Comparison of ENCODE assay signal across 7 cellular contexts in the genomic region with DNA sequence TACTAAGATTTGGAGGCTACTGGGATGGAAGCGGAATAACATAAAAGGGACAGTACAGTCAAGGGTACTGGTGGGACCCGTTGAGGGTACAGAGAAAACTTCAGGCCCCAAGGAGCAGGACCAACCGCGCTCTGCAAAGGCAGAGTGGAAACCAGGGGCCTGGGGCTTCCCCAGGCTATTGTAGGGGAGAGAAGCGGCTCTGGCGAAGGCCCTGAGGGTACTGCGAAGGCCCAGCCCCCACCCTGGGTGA. TPM values are rescaled to one million over a fixed set of nuclear protein-coding genes. Genes with fewer than 3 reads are reported as not detected.
DNase-seq lines count a peak whose midpoint lies in the region; ATAC-seq, FAIRE-seq and TF ChIP-seq lines count a peak whose summit lies in the region.
"Had no signal": no experiment of that assay in that cellular context is flagged by ENCODE, and none has a peak within 500 bp of the region (broad histone marks: within the 10 kb centered on the region; RNA-seq: fewer than 3 reads in every experiment).

No MANE protein-coding gene starts in this region.

- peak overlapping the region; percentile 88 for H3K4me2 ChIP-seq in PC-3 (ENCODE audit: low read length)
- peak overlapping the region; percentile 84 to 90 for H3K4me2 ChIP-seq in H1 (ENCODE audit: insufficient read depth in 1 of 2, low read depth in 2 of 2, low read length in 2 of 2)

- no peak overlapping the region for H2BK120ac ChIP-seq in H1 (replicated peaks; ENCODE audit: low read depth, low read length)

- H3K27ac ChIP-seq in PC-3 (ENCODE audit: low read length) (peak overlapping the region; percentile 87), H1 (ENCODE audit: low read depth, low read length) (peak overlapping the region; percentile 54; the same call in 1 of the 2 replicates)

- H3F3A ChIP-seq in PC-3 (ENCODE audit: low read length, unreplicated experiment) = no peaks in the 10 kb centered on the region

- H2BK12ac ChIP-seq in H1 (ENCODE audit: low read depth, low read length) = no peak overlapping the region

- H2BK20ac ChIP-seq in H1 (ENCODE audit: low read length) = no peak overlapping the region

- H4K8ac ChIP-seq in H1 (ENCODE audit: extremely low read depth, insufficient read depth, low read length) = peak overlapping the region; percentile 97

- POLR2A ChIA-PET in PC-3 (lab: Charles Lee; ENCODE audit: unreplicated experiment) = interaction anchor here (0.5 kb wide), 1 partner anchor 1072 kb away, joined by 4 read pairs; no protein-coding TSS in a partner anchor
- POLR2A ChIA-PET in H1 (lab: Charles Lee; ENCODE audit: partially characterized antibody) = interaction anchor here (0.5 to 14.9 kb wide), 14 partner anchors 8 to 81 kb away, joined by 3 to 158 read pairs (median 16); a partner anchor contains a TSS

- H3K9ac ChIP-seq in PC-3 (ENCODE audit: low read length) (peak overlapping the region; percentile 47; the same call in 1 of the 2 replicates), H1 (replicated peaks in 1 of 4; ENCODE audit: extremely low read depth in 1 of 4, low read depth in 3 of 4, low read length in 3 of 4) (peak overlapping the region in 3 of 4 experiments; percentile 25 to 76 (median 73); a peak in 6 of 7 replicates)

- no peak overlapping the region; the same call in 1 of the 2 replicates for H2AK5ac ChIP-seq in H1 (ENCODE audit: low read depth, low read length)

- intact Hi-C loops in PC-3 (cut with micrococcal nuclease) (no loop called here), sciatic nerve (cut with DNase I) (no loop called here)

- H2BK5ac ChIP-seq in H1 (ENCODE audit: low read depth, low read length) = peak overlapping the region; percentile 86; the same call in 1 of the 2 replicates

- no peak for TF ChIP-seq CTCF in PC-3 (conservative IDR thresholded peaks at IDR 0.05; ENCODE audit: low read depth, low read length)
- TF ChIP-seq CTCF in H1 (IDR thresholded peaks at IDR 0.05; ENCODE audit: control extremely low read depth in 1 of 3, insufficient read depth in 1 of 3, low read depth in 1 of 3, low read length in 3 of 3) = no peak

- peaks cover 2% of the 10 kb centered on the region; the same call in 1 of the 2 replicates for H3K79me1 ChIP-seq in H1 (ENCODE audit: low read depth, low read length)

- peak overlapping the region; percentile 17 for H4K91ac ChIP-seq in H1 (replicated peaks; ENCODE audit: insufficient read length, low read length)

- peak overlapping the region; percentile 32 for H3K18ac ChIP-seq in H1 (ENCODE audit: extremely low read depth, low read length)

- peak overlapping the region; percentile 88 for H3K4ac ChIP-seq in H1 (replicated peaks; ENCODE audit: insufficient read length, low read depth, low read length)

- no peak for FAIRE-seq in H1 (lab: Jason Lieb, UNC)

- H3K4me1 ChIP-seq in PC-3 (ENCODE audit: insufficient read depth, low read length) (peaks cover 32% of the 10 kb centered on the region), H1 (replicated peaks in 1 of 4; ENCODE audit: control insufficient read depth in 3 of 4, insufficient read depth in 4 of 4, low read length in 3 of 4) (peaks cover 6 to 15% (median 8%) of the 10 kb centered on the region in 4 experiments; a peak in 6 of 7 replicates)

- H3K56ac ChIP-seq in H1 (replicated peaks; ENCODE audit: insufficient read length, low read depth, low read length) = peak overlapping the region; percentile 64

- no peaks in the 10 kb centered on the region for H3K27me3 ChIP-seq in PC-3 (ENCODE audit: low read length)
- no peaks in the 10 kb centered on the region for H3K27me3 ChIP-seq in H1 (replicated peaks in 1 of 4; ENCODE audit: control insufficient read depth in 3 of 4, extremely low read depth in 1 of 4, insufficient read depth in 3 of 4, low read length in 3 of 4)

- H2AFZ ChIP-seq in PC-3 (ENCODE audit: low read length) (no peak overlapping the region), H1 (ENCODE audit: low read length) (no peak overlapping the region)

- no peak overlapping the region for H3K14ac ChIP-seq in H1 (ENCODE audit: insufficient read length)

- H3K79me2 ChIP-seq in PC-3 (ENCODE audit: low read length) = no peaks in the 10 kb centered on the region
- H3K79me2 ChIP-seq in H1 (ENCODE audit: control insufficient read depth in 1 of 2, insufficient read depth in 2 of 2, low read length in 2 of 2) = peaks cover 0 to 21% of the 10 kb centered on the region in 2 experiments; a peak in 2 of 4 replicates

- H3K23ac ChIP-seq in H1 (ENCODE audit: insufficient read length) = no peak overlapping the region

- H3K9me2 ChIP-seq in PC-3 (replicated peaks; ENCODE audit: low read length) = no peaks in the 10 kb centered on the region

- no peak for TF ChIP-seq POLR2A in H1 (IDR thresholded peaks at IDR 0.05; ENCODE audit: control extremely low read depth in 1 of 2, low read depth in 2 of 2, low read length in 2 of 2)

- no peak overlapping the region for H2BK15ac ChIP-seq in H1 (ENCODE audit: low read length)

- TF ChIP-seq RAD21 in H1 (IDR thresholded peaks at IDR 0.05 in 1 of 2, conservative IDR thresholded peaks at IDR 0.05 in 1 of 2; ENCODE audit: low read depth in 2 of 2, low read length in 2 of 2) = no peak

- CTCF ChIA-PET in PC-3 (lab: Charles Lee) (no interaction called here), H1 (lab: Charles Lee; ENCODE audit: partially characterized antibody) (interaction anchor here (0.7 to 14.1 kb wide), 6 partner anchors 8 to 64 kb away, joined by 3 to 347 read pairs (median 22); a partner anchor contains a TSS)

- peaks cover 12% of the 10 kb centered on the region for H3K23me2 ChIP-seq in H1 (ENCODE audit: low read depth, low read length)

- H3K9me3 ChIP-seq in PC-3 (ENCODE audit: low read length) (no peaks in the 10 kb centered on the region), H1 (ENCODE audit: insufficient read depth in 2 of 2, low read depth in 1 of 2, low read length in 1 of 2) (no peaks in the 10 kb centered on the region)

- TF ChIP-seq EP300 in H1 (IDR thresholded peaks at IDR 0.05; ENCODE audit: borderline replicate concordance in 1 of 2, low read depth in 2 of 2, low read length in 2 of 2) = no peak

- no TSS peak for BruUV-seq in PC-3 (replicated peaks; lab: Mats Ljungman, UMichigan)

- no peak for ATAC-seq in PC-3
- ATAC-seq in sciatic nerve = peak; percentile 5

- H3K4me3 ChIP-seq in PC-3 (ENCODE audit: low read length) (peak overlapping the region; percentile 52; the same call in 1 of the 2 replicates), H1 (ENCODE audit: extremely low read depth in 1 of 4, insufficient read depth in 2 of 4, low read depth in 3 of 4, low read length in 4 of 4) (peak overlapping the region; percentile 72 to 99 (median 82))

- peak overlapping the region; percentile 54 for H4K5ac ChIP-seq in H1 (ENCODE audit: insufficient read length, low read depth, low read length)

- 6% methylated on average over 7 of the region's 7 CpGs; no CpG with 5 or more reads in 1 of the 2 experiments for WGBS in H1 (ENCODE audit: extremely low coverage in 1 of 2, insufficient coverage in 1 of 2, insufficient read length in 1 of 2, insufficient replicate concordance in 2 of 2, low coverage in 1 of 2, low lambda C conversion rate in 2 of 2, missing lambda C conversion rate in 1 of 2), 2 experiments

- DNase-seq in PC-3 = no peak
- DNase-seq in H1 (ENCODE audit: low read depth in 1 of 2, low spot score in 2 of 2) = no peak
- DNase-seq in sciatic nerve (ENCODE audit: low spot score) = no peak
- no peak for DNase-seq in D341Med (ENCODE audit: low spot score)
- DNase-seq in MV-4-11 (lab: John Stamatoyannopoulos, UW) = no peak
- no peak for DNase-seq in stimulated activated CD4-positive, alpha-beta T cell treated with anti-CD3 and anti-CD28 coated beads, Interleukin-1b, Interleukin-23, amount 100 ng/mL, for 48 hours
- DNase-seq: NCI-H2081 treated with DMSO at 0.1 percent for 48 hours had no signal

- H3K36me3 ChIP-seq in PC-3 (ENCODE audit: low read depth, low read length) = no peaks in the 10 kb centered on the region
- H3K36me3 ChIP-seq in H1 (ENCODE audit: control insufficient read depth in 2 of 4, insufficient read depth in 4 of 4, low read length in 3 of 4) = peaks cover 7 to 21% (median 18%) of the 10 kb centered on the region in 4 experiments

- no peaks in the 10 kb centered on the region for H4K20me1 ChIP-seq in PC-3 (ENCODE audit: low read length)
- peaks cover 8% of the 10 kb centered on the region in 2 experiments for H4K20me1 ChIP-seq in H1 (replicated peaks in 1 of 2; ENCODE audit: control insufficient read depth in 1 of 2, insufficient read depth in 2 of 2, low read length in 2 of 2)

RNA-seq across cellular contexts. Expression of a gene that starts 0.4 kb away (rescaled TPM):
- total RNA-seq in PC-3 (2014; rRNA removed) (7.0 and 10.4 TPM in 2 replicates), sciatic nerve (165 TPM)
- total RNA-seq in H1 (2021; fragmentation: NEBNext Ultra II Directional; extraction: Animal tissue kit (Norgen Biotek cat#: 25700)) = 181 and 197 TPM in 2 replicates
- 62.5 and 71.2 TPM in 2 replicates for polyA plus RNA-seq in H1 (2011; rRNA removed)
- 159 TPM for polyA plus RNA-seq in H1 (2011; cell fraction: cytosol; rRNA removed)
- 217 TPM for polyA plus RNA-seq in H1 (2011; cell fraction: nucleus; rRNA removed)
- polyA plus RNA-seq in H1 (2012, experiment 1 of 2) = 249 to 272 TPM (median 266 TPM) in 4 replicates
- polyA plus RNA-seq in H1 (2012, experiment 2 of 2) = 161 TPM
- polyA plus RNA-seq in H1 (2013, experiment 1 of 2) = 162 TPM
- 155 TPM for polyA plus RNA-seq in H1 (2013, experiment 2 of 2)
- polyA minus RNA-seq in H1 (2011; rRNA and poly(A)+ RNA removed) = 20.1 and 22.0 TPM in 2 replicates
- 69.5 TPM for polyA minus RNA-seq in H1 (2011; cell fraction: cytosol; rRNA and poly(A)+ RNA removed)
- polyA minus RNA-seq in H1 (2011; cell fraction: nucleus; rRNA and poly(A)+ RNA removed) = 52.3 TPM

RNA-seq across cellular contexts. Expression of a gene that starts 15.5 kb away (rescaled TPM):
- total RNA-seq in PC-3 (2014; rRNA removed) = 7.7 and 11.2 TPM in 2 replicates
- total RNA-seq in H1 (2021; fragmentation: NEBNext Ultra II Directional; extraction: Animal tissue kit (Norgen Biotek cat#: 25700)) = 1.3 and 1.4 TPM in 2 replicates
- 1.8 and 2.4 TPM in 2 replicates for polyA plus RNA-seq in H1 (2011; rRNA removed)
- polyA plus RNA-seq in H1 (2011; cell fraction: cytosol; rRNA removed) = 1.00 TPM
- polyA plus RNA-seq in H1 (2011; cell fraction: nucleus; rRNA removed) = 2.7 TPM
- polyA plus RNA-seq in H1 (2012, experiment 1 of 2) = 0.49 to 1.4 TPM (median 0.95 TPM) in 4 replicates
- 0.83 TPM for polyA plus RNA-seq in H1 (2012, experiment 2 of 2)
- 1.5 TPM for polyA plus RNA-seq in H1 (2013, experiment 1 of 2)
- polyA plus RNA-seq in H1 (2013, experiment 2 of 2) = 1.0 TPM
- 0.73 and 1.2 TPM in 2 replicates for polyA minus RNA-seq in H1 (2011; rRNA and poly(A)+ RNA removed)
- not detected for polyA minus RNA-seq in H1 (2011; cell fraction: cytosol; rRNA and poly(A)+ RNA removed)
- not detected for polyA minus RNA-seq in H1 (2011; cell fraction: nucleus; rRNA and poly(A)+ RNA removed)
- total RNA-seq in sciatic nerve = not detected

RNA-seq across cellular contexts. Expression of a gene that starts 24.3 kb away (rescaled TPM):
- total RNA-seq in PC-3 (2014; rRNA removed) = 2.6 and 4.1 TPM in 2 replicates
- total RNA-seq in H1 (2021; fragmentation: NEBNext Ultra II Directional; extraction: Animal tissue kit (Norgen Biotek cat#: 25700)) = 17.5 and 18.6 TPM in 2 replicates
- 15.9 and 18.7 TPM in 2 replicates for polyA plus RNA-seq in H1 (2011; rRNA removed)
- polyA plus RNA-seq in H1 (2011; cell fraction: cytosol; rRNA removed) = 18.5 TPM
- 26.3 TPM for polyA plus RNA-seq in H1 (2011; cell fraction: nucleus; rRNA removed)
- polyA plus RNA-seq in H1 (2012, experiment 1 of 2) = 11.9 to 15.0 TPM (median 13.1 TPM) in 4 replicates
- 19.9 TPM for polyA plus RNA-seq in H1 (2012, experiment 2 of 2)
- 13.2 TPM for polyA plus RNA-seq in H1 (2013, experiment 1 of 2)
- polyA plus RNA-seq in H1 (2013, experiment 2 of 2) = 13.3 TPM
- 16.5 and 20.0 TPM in 2 replicates for polyA minus RNA-seq in H1 (2011; rRNA and poly(A)+ RNA removed)
- 17.8 TPM for polyA minus RNA-seq in H1 (2011; cell fraction: cytosol; rRNA and poly(A)+ RNA removed)
- 27.4 TPM for polyA minus RNA-seq in H1 (2011; cell fraction: nucleus; rRNA and poly(A)+ RNA removed)
- total RNA-seq in sciatic nerve = not detected

RNA-seq across cellular contexts. Expression of a gene that starts 31.2 kb away (rescaled TPM):
- total RNA-seq in PC-3 (2014; rRNA removed) (34.9 and 37.0 TPM in 2 replicates), sciatic nerve (28.0 TPM)
- total RNA-seq in H1 (2021; fragmentation: NEBNext Ultra II Directional; extraction: Animal tissue kit (Norgen Biotek cat#: 25700)) = 9.0 and 10.5 TPM in 2 replicates
- 8.2 and 8.6 TPM in 2 replicates for polyA plus RNA-seq in H1 (2011; rRNA removed)
- polyA plus RNA-seq in H1 (2011; cell fraction: cytosol; rRNA removed) = 10.2 TPM
- 9.0 TPM for polyA plus RNA-seq in H1 (2011; cell fraction: nucleus; rRNA removed)
- 5.6 to 10.9 TPM (median 9.7 TPM) in 4 replicates for polyA plus RNA-seq in H1 (2012, experiment 1 of 2)
- polyA plus RNA-seq in H1 (2012, experiment 2 of 2) = 7.0 TPM
- 9.5 TPM for polyA plus RNA-seq in H1 (2013, experiment 1 of 2)
- polyA plus RNA-seq in H1 (2013, experiment 2 of 2) = 10.1 TPM
- polyA minus RNA-seq in H1 (2011; rRNA and poly(A)+ RNA removed) = 2.7 and 3.1 TPM in 2 replicates
- polyA minus RNA-seq in H1 (2011; cell fraction: cytosol; rRNA and poly(A)+ RNA removed) = 5.0 TPM
- polyA minus RNA-seq in H1 (2011; cell fraction: nucleus; rRNA and poly(A)+ RNA removed) = 4.1 TPM

RNA-seq across cellular contexts. Expression of a gene that starts 31.5 kb away (rescaled TPM):
- total RNA-seq in PC-3 (2014; rRNA removed) = 23,421 and 36,790 TPM in 2 replicates
- 14,987 and 16,528 TPM in 2 replicates for total RNA-seq in H1 (2021; fragmentation: NEBNext Ultra II Directional; extraction: Animal tissue kit (Norgen Biotek cat#: 25700))
- 105 and 169 TPM in 2 replicates for polyA plus RNA-seq in H1 (2011; rRNA removed)
- 147 TPM for polyA plus RNA-seq in H1 (2011; cell fraction: cytosol; rRNA removed)
- 8,272 TPM for polyA plus RNA-seq in H1 (2011; cell fraction: nucleus; rRNA removed)
- 41.1 to 222 TPM (median 149 TPM) in 4 replicates for polyA plus RNA-seq in H1 (2012, experiment 1 of 2)
- 95.4 TPM for polyA plus RNA-seq in H1 (2012, experiment 2 of 2)
- not detected for polyA plus RNA-seq in H1 (2013, experiment 1 of 2)
- polyA plus RNA-seq in H1 (2013, experiment 2 of 2) = not detected
- polyA minus RNA-seq in H1 (2011; rRNA and poly(A)+ RNA removed) = 22,686 and 26,507 TPM in 2 replicates
- polyA minus RNA-seq in H1 (2011; cell fraction: cytosol; rRNA and poly(A)+ RNA removed) = 25,731 TPM
- 138,882 TPM for polyA minus RNA-seq in H1 (2011; cell fraction: nucleus; rRNA and poly(A)+ RNA removed)
- 12,220 TPM for total RNA-seq in sciatic nerve

Comparison
In these comparisons a context has a peak if more than half of its experiments do, and no peak if none do; other contexts are left out.
1. RNA of a gene that starts 0.4 kb away (total RNA-seq): 181 to 197 TPM in H1 and 165 TPM in sciatic nerve (single experiment); 7.0 to 10.4 TPM in PC-3; every median in the first group is over 10 times any median in the second.